8 cellular contexts compared by ENCODE assay signal in genomic region chr2:157572725-157573124, GRCh38. TPM values are rescaled to one million over a fixed set of nuclear protein-coding genes. Genes with fewer than 3 reads are reported as not detected.
A peak's percentile ranks its signal among the peaks of the same experiment; 100 is the strongest.
DNase-seq lines count a peak whose midpoint lies in the region; ATAC-seq, FAIRE-seq and TF ChIP-seq lines count a peak whose summit lies in the region.

No MANE protein-coding gene starts in this region.

- H3K27ac ChIP-seq in GM12878 (ENCODE audit: control insufficient read depth, insufficient read depth) (no peak overlapping the region), aorta (ENCODE audit: low read depth in 1 of 2, low read length in 2 of 2) (no peak overlapping the region), thyroid gland (no peak overlapping the region)

- no TSS peak for BruUV-seq in GM12878 (replicated peaks; lab: Mats Ljungman, UMichigan)

- no peak overlapping the region for H3K9ac ChIP-seq in GM12878 (ENCODE audit: control insufficient read depth, insufficient read depth, low read length)

- no peaks in the 10 kb centered on the region for H3K36me3 ChIP-seq in GM12878 (ENCODE audit: control insufficient read depth in 2 of 2, insufficient read depth in 2 of 2, low read length in 1 of 2)
- no peaks in the 10 kb centered on the region for H3K36me3 ChIP-seq in aorta (ENCODE audit: control insufficient read depth in 1 of 2, insufficient read depth in 2 of 2, low read length in 1 of 2)
- no peaks in the 10 kb centered on the region for H3K36me3 ChIP-seq in thyroid gland

- RAD21 ChIA-PET in GM12878 (lab: Charles Lee; ENCODE audit: unreplicated experiment): no interaction called here

- WGBS in GM12878 (ENCODE audit: insufficient coverage, insufficient replicate concordance, low lambda C conversion rate, missing lambda C conversion rate): 0% methylated on average over 2 of the region's 2 CpGs
- 46 to 50% methylated on average over 2 of the region's 2 CpGs for whole genome bisulfite sequencing in aorta, 2 donors
- WGBS in thyroid gland, 2 donors: 37 to 44% methylated on average over 2 of the region's 2 CpGs

- no peak for TF ChIP-seq EP300 in GM12878 (IDR thresholded peaks at IDR 0.05; ENCODE audit: borderline replicate concordance in 1 of 2, control insufficient read depth in 1 of 2, low read depth in 2 of 2, low read length in 2 of 2)

- TF ChIP-seq RAD21 in GM12878 (IDR thresholded peaks at IDR 0.05; ENCODE audit: insufficient read depth, low read depth, low read length): no peak

- H3K79me2 ChIP-seq in GM12878 (ENCODE audit: control insufficient read depth, insufficient read depth, low read length): no peaks in the 10 kb centered on the region

- in situ Hi-C loops in GM12878 (cut with MboI): no loop called here

- no peak overlapping the region for H3K4me2 ChIP-seq in GM12878 (ENCODE audit: control insufficient read depth, insufficient read depth)

- no peaks in the 10 kb centered on the region for H3K4me1 ChIP-seq in GM12878 (ENCODE audit: control insufficient read depth, insufficient read depth, low read length)
- no peaks in the 10 kb centered on the region for H3K4me1 ChIP-seq in aorta (ENCODE audit: control insufficient read depth in 1 of 2, insufficient read depth in 2 of 2, low read length in 2 of 2)
- H3K4me1 ChIP-seq in thyroid gland: no peaks in the 10 kb centered on the region

- intact Hi-C loops in GM12878 (cut with micrococcal nuclease; ENCODE audit: unreplicated experiment) (no loop called here), aorta (cut with DNase I) (no loop called here), thyroid gland (cut with DNase I) (no loop called here)

- H3K4me3 ChIP-seq in GM12878 (no peak overlapping the region), aorta (ENCODE audit: low read length in 2 of 2) (no peak overlapping the region), thyroid gland (replicated peaks in 1 of 3) (no peak overlapping the region)

- POLR2A ChIA-PET in GM12878 (lab: Charles Lee): no interaction called here

- no peak for FAIRE-seq in GM12878 (lab: Jason Lieb, UNC)

- no peaks in the 10 kb centered on the region for H3K9me3 ChIP-seq in GM12878 (replicated peaks; ENCODE audit: control insufficient read depth, insufficient read depth, low read length)
- H3K9me3 ChIP-seq in aorta (ENCODE audit: control insufficient read depth, low read length): no peaks in the 10 kb centered on the region
- H3K9me3 ChIP-seq in thyroid gland: no peaks in the 10 kb centered on the region

- ATAC-seq in GM12878: peak; percentile 65; the same call in 2 of the 3 replicates
- ATAC-seq in HG03442 (IDR thresholded peaks at IDR 0.05; ENCODE audit: unreplicated experiment): no peak
- ATAC-seq in aorta (ENCODE audit: low FRiP score): no peak

- H4K20me1 ChIP-seq in GM12878 (ENCODE audit: control insufficient read depth, insufficient read depth): no peaks in the 10 kb centered on the region

- H3K27me3 ChIP-seq in GM12878 (replicated peaks in 1 of 2; ENCODE audit: control insufficient read depth in 2 of 2, insufficient read depth in 2 of 2, low read length in 1 of 2) (no peaks in the 10 kb centered on the region), aorta (ENCODE audit: control insufficient read depth in 1 of 2, insufficient read depth in 2 of 2, low read length in 1 of 2) (no peaks in the 10 kb centered on the region), thyroid gland (no peaks in the 10 kb centered on the region)

- peak; percentile 5 for DNase-seq in activated CD4-positive, alpha-beta T cell treated with anti-CD3 and anti-CD28 coated beads for 48 hours
- DNase-seq in activated CD4-positive, alpha-beta T cell treated with anti-CD3 and anti-CD28 coated beads, Interleukin-2, amount 50 U/mL, for 4 hours: no peak
- DNase-seq in HT-29 (ENCODE audit: low spot score): peak; percentile 41
- DNase-seq in GM12878 (ENCODE audit: low read depth, low spot score): no peak
- peak; percentile 17 for DNase-seq in renal cortical epithelial cell (ENCODE audit: low read depth)
- DNase-seq in aorta: no peak
- DNase-seq in thyroid gland: no peak

- SMC1A ChIA-PET in GM12878 (lab: Charles Lee; ENCODE audit: uncharacterized antibody, unreplicated experiment): interaction anchor here (0.6 kb wide), 1 partner anchor 75 kb away, joined by 4 read pairs; no protein-coding TSS in a partner anchor

- no peak overlapping the region for H2AFZ ChIP-seq in GM12878 (ENCODE audit: control insufficient read depth, low read depth, low read length)

- TF ChIP-seq CTCF in GM12878 (IDR thresholded peaks at IDR 0.05 in 2 of 3, conservative IDR thresholded peaks at IDR 0.05 in 1 of 3; ENCODE audit: control insufficient read depth in 2 of 3, extremely low read depth in 1 of 3, insufficient read depth in 1 of 3, low read depth in 3 of 3, low read length in 3 of 3) (peak; percentile 14 to 39 (median 32); a peak in 1 of 6 replicates), thyroid gland (IDR thresholded peaks at IDR 0.05) (peak in 3 of 6 experiments; percentile 11 to 36 (median 27))

- TF ChIP-seq POLR2A in GM12878 (IDR thresholded peaks at IDR 0.05; ENCODE audit: low read depth, low read length) (no peak), thyroid gland (IDR thresholded peaks at IDR 0.05) (no peak)

- CTCF ChIA-PET in GM12878 (lab: Yijun Ruan, JAX): interaction anchor here (1.0 kb wide), 1 partner anchor 75 kb away, joined by 3 read pairs; no protein-coding TSS in a partner anchor

TF ChIP-seq in GM12878, 131 proteins besides CTCF, POLR2A, EP300 and RAD21 (continues in another document):
- TF ChIP-seq PBX3 (IDR thresholded peaks at IDR 0.05; ENCODE audit: insufficient replicate concordance, low read depth, low read length) (no peak), SMARCA5 (IDR thresholded peaks at IDR 0.05) (no peak), SMAD1 (IDR thresholded peaks at IDR 0.05; ENCODE audit: low read depth, partially characterized antibody) (no peak), BCLAF1 (IDR thresholded peaks at IDR 0.05) (no peak), SPI1 (IDR thresholded peaks at IDR 0.05; ENCODE audit: borderline replicate concordance, insufficient read depth, low read depth, low read length) (no peak), SRF (IDR thresholded peaks at IDR 0.05; ENCODE audit: low read depth in 2 of 2, low read length in 2 of 2) (no peak), HCFC1 (IDR thresholded peaks at IDR 0.05; ENCODE audit: low read length) (no peak)

RNA-seq across cellular contexts. Expression of gene ACVR1C, which starts 55.9 kb away (rescaled TPM):
- 0.03 TPM in 2 replicates for total RNA-seq in HT-29 (2014; rRNA removed; shearing (Covaris generic))
- not detected in 2 replicates for total RNA-seq in GM12878 (2013; cell fraction: nucleolus; rRNA removed)
- not detected in 2 replicates for total RNA-seq in GM12878 (2014; rRNA removed)
- not detected in 2 replicates for total RNA-seq in GM12878 (2014; rRNA removed; fragmentation: Illumina TruSeq; extraction: Trizol)
- not detected in 2 replicates for total RNA-seq in GM12878 (2021)
- polyA plus RNA-seq in GM12878 (2011; ENCODE audit: low read depth): not detected
- not detected in 2 replicates for polyA plus RNA-seq in GM12878 (2011; rRNA removed)
- not detected in 2 replicates for polyA plus RNA-seq in GM12878 (2011; cell fraction: cytosol; rRNA removed)
- polyA plus RNA-seq in GM12878 (2011; cell fraction: nucleus; rRNA removed): not detected in 2 replicates
- 0.01 TPM in 1 of 2 replicates, not detected in the other for polyA plus RNA-seq in GM12878 (2012)
- not detected in 2 replicates for polyA plus RNA-seq in GM12878 (2014; fragmentation: Illumina TruSeq; extraction: Trizol)
- polyA plus RNA-seq in GM12878 (2014; fragmentation: Nextera tagmentation; extraction: Ambion mirVana): not detected
- polyA plus RNA-seq in GM12878 (2014; rRNA removed): not detected in 2 replicates
- not detected for polyA plus RNA-seq in GM12878 (2016; fragmentation: Nextera tagmentation; extraction: Ambion mirVana)
- polyA minus RNA-seq in GM12878 (2011; rRNA and poly(A)+ RNA removed): not detected in 2 replicates
- not detected in 2 replicates for polyA minus RNA-seq in GM12878 (2011; cell fraction: cytosol; rRNA and poly(A)+ RNA removed)
- not detected in 2 replicates for polyA minus RNA-seq in GM12878 (2011; cell fraction: nucleus; rRNA and poly(A)+ RNA removed)
- total RNA-seq in renal cortical epithelial cell: 0.40 and 0.69 TPM in 2 replicates
- total RNA-seq in aorta: 1 to 10 TPM in 1 of 2 donors, under 1 TPM in 1; 0.33 to 1.1 TPM
- polyA plus RNA-seq in aorta: under 1 TPM in 1 of 2 donors, not detected in 1; 0.03 TPM
- total RNA-seq in thyroid gland: under 1 TPM; 0.13 to 0.93 (median 0.49) TPM

Comparison
In these comparisons a context has a peak if more than half of its experiments do, and no peak if none do; other contexts are left out.
1. DNase-seq: peak in activated CD4-positive, alpha-beta T cell treated with anti-CD3 and anti-CD28 coated beads for 48 hours (single experiment), HT-29 (single experiment) and renal cortical epithelial cell (single experiment); none in activated CD4-positive, alpha-beta T cell treated with anti-CD3 and anti-CD28 coated beads, Interleukin-2, amount 50 U/mL, for 4 hours (0 of 2), GM12878 (single experiment), aorta (0 of 2) and thyroid gland (0 of 2).